ENCODE assay signal across 8 cellular contexts in genomic region chr3:133413166-133414020, GRCh38. TPM values are rescaled to one million over a fixed set of nuclear protein-coding genes. Genes with fewer than 3 reads are reported as not detected.
DNase-seq lines count a peak whose midpoint lies in the region; ATAC-seq, FAIRE-seq and TF ChIP-seq lines count a peak whose summit lies in the region.

No MANE protein-coding gene starts in this region.

- no peak for FAIRE-seq in HepG2 (lab: Jason Lieb, UNC)

- H3K27me3 ChIP-seq in HepG2 (ENCODE audit: control insufficient read depth in 1 of 2, insufficient read depth in 2 of 2, low read length in 2 of 2) (peaks cover 0 to 15% of the 10 kb centered on the region in 2 experiments; a peak in 3 of 5 replicates), colonic mucosa (no peaks in the 10 kb centered on the region)

- DNase-seq in stimulated activated naive CD8-positive, alpha-beta T cell treated with anti-CD3 and anti-CD28 coated beads, Interleukin-15, amount 100 ng/mL, for 72 hours, result no peak
- DNase-seq in stimulated activated naive CD8-positive, alpha-beta T cell treated with anti-CD3 and anti-CD28 coated beads, Interleukin-15, Interleukin-2, amounts not matched to agents 100 U/mL and 50 U/mL, for 24 hours, result no peak
- DNase-seq in WTC11 (ENCODE audit: low spot score) (no peak), HepG2 (ENCODE audit: low spot score) (no peak), colonic mucosa (no peak)
- no peak for DNase-seq in activated naive CD4-positive, alpha-beta T cell treated with Interleukin-2 at 50 U/mL for 16 hours
- no peak for DNase-seq in activated CD4-positive, alpha-beta T cell treated with anti-CD3 and anti-CD28 coated beads, Interleukin-2, amount 10 ng/mL, durations not matched to agents 24 days and 14 days
- no peak for DNase-seq in activated CD4-positive, CD25-positive, alpha-beta regulatory T cell (lab: John Stamatoyannopoulos, UW)

- no peak for TF ChIP-seq POLR2A in HepG2 (IDR thresholded peaks at IDR 0.05; ENCODE audit: insufficient read depth in 1 of 2, low read depth in 2 of 2, low read length in 2 of 2)

- H3K4me3 ChIP-seq in HepG2 (replicated peaks in 1 of 3; ENCODE audit: insufficient read depth in 1 of 3, low read depth in 2 of 3, low read length in 3 of 3) (no peak overlapping the region), colonic mucosa (no peak overlapping the region)

- H3K9me3 Mint-ChIP-seq in stimulated activated naive CD8-positive, alpha-beta T cell treated with anti-CD3 and anti-CD28 coated beads, Interleukin-15, amount 100 ng/mL, for 72 hours, result no peaks in the 10 kb centered on the region
- H3K9me3 Mint-ChIP-seq in WTC11, result no peaks in the 10 kb centered on the region
- peaks cover 4% of the 10 kb centered on the region for H3K9me3 Mint-ChIP-seq in activated CD4-positive, alpha-beta T cell treated with anti-CD3 and anti-CD28 coated beads, Interleukin-2, amount 10 ng/mL, durations not matched to agents 24 days and 14 days

- H3K9me3 ChIP-seq in HepG2 (ENCODE audit: low read length) (no peaks in the 10 kb centered on the region), colonic mucosa (no peaks in the 10 kb centered on the region)

- H2AFZ ChIP-seq in HepG2 (ENCODE audit: low read length), result no peak overlapping the region

- BruUV-seq in HepG2 (replicated peaks; lab: Mats Ljungman, UMichigan), result no TSS peak

- no peak overlapping the region; the same call in 1 of the 2 replicates for H3K4me2 ChIP-seq in HepG2 (ENCODE audit: low read depth, low read length)

- H3K4me1 ChIP-seq in HepG2 (ENCODE audit: insufficient read depth, low read length) (no peaks in the 10 kb centered on the region), colonic mucosa (no peaks in the 10 kb centered on the region)

- no peak overlapping the region for H3K27ac ChIP-seq in HepG2 (ENCODE audit: extremely low read length, insufficient read depth, low read length)
- no peak overlapping the region for H3K27ac ChIP-seq in colonic mucosa

- intact Hi-C loops in HepG2 (cut with micrococcal nuclease; ENCODE audit: unreplicated experiment), result no loop called here
- intact Hi-C loops in colonic mucosa (cut with DNase I), result no loop called here
- intact Hi-C loops in activated CD4-positive, alpha-beta T cell treated with anti-CD3 and anti-CD28 coated beads, Interleukin-2, amount 10 ng/mL, durations not matched to agents 24 days and 14 days (cut with micrococcal nuclease), result no loop called here

- WGBS in HepG2 (ENCODE audit: low lambda C conversion rate), result 15% methylated on average over 17 of the region's 17 CpGs

- CTCF ChIA-PET in WTC11 (lab: Charles Lee), result interaction anchor here (0.6 kb wide), 1 partner anchor 682 kb away, joined by 3 read pairs; no protein-coding TSS in a partner anchor
- CTCF ChIA-PET in HepG2 (lab: Yijun Ruan, JAX; ENCODE audit: low intra/inter-chr PET ratio, low total read pairs), result no interaction called here

- H3K27ac Mint-ChIP-seq in stimulated activated naive CD8-positive, alpha-beta T cell treated with anti-CD3 and anti-CD28 coated beads, Interleukin-15, amount 100 ng/mL, for 72 hours, result peak overlapping the region in 1 of 2 donors; percentile 1
- peak overlapping the region; percentile 12 for H3K27ac Mint-ChIP-seq in WTC11
- H3K27ac Mint-ChIP-seq in activated CD4-positive, alpha-beta T cell treated with anti-CD3 and anti-CD28 coated beads, Interleukin-2, amount 10 ng/mL, durations not matched to agents 24 days and 14 days, result no peak overlapping the region

- H3K4me1 Mint-ChIP-seq in stimulated activated naive CD8-positive, alpha-beta T cell treated with anti-CD3 and anti-CD28 coated beads, Interleukin-15, amount 100 ng/mL, for 72 hours, result peaks cover 8% of the 10 kb centered on the region
- 0 out of 2 replicates have a peak, but pooled peaks cover 2% of the 10 kb centered on the region for H3K4me1 Mint-ChIP-seq in WTC11
- H3K4me1 Mint-ChIP-seq in activated CD4-positive, alpha-beta T cell treated with anti-CD3 and anti-CD28 coated beads, Interleukin-2, amount 10 ng/mL, durations not matched to agents 24 days and 14 days, result peaks cover 7% of the 10 kb centered on the region

- H4K20me1 ChIP-seq in HepG2 (ENCODE audit: insufficient read depth, low read length), result no peaks in the 10 kb centered on the region

- H3K9ac ChIP-seq in HepG2 (ENCODE audit: insufficient read depth, low read depth, low read length), result no peak overlapping the region
- no peak overlapping the region for H3K9ac ChIP-seq in colonic mucosa (ENCODE audit: low read depth in 2 of 2, low read length in 2 of 2)

- H3K27me3 Mint-ChIP-seq in stimulated activated naive CD8-positive, alpha-beta T cell treated with anti-CD3 and anti-CD28 coated beads, Interleukin-15, amount 100 ng/mL, for 72 hours, result no peaks in the 10 kb centered on the region
- H3K27me3 Mint-ChIP-seq in WTC11 (ENCODE audit: low read depth), result no peaks in the 10 kb centered on the region
- H3K27me3 Mint-ChIP-seq in activated CD4-positive, alpha-beta T cell treated with anti-CD3 and anti-CD28 coated beads, Interleukin-2, amount 10 ng/mL, durations not matched to agents 24 days and 14 days, result peaks cover 20% of the 10 kb centered on the region

- H3K36me3 Mint-ChIP-seq in WTC11, result no peaks in the 10 kb centered on the region
- H3K36me3 Mint-ChIP-seq in activated CD4-positive, alpha-beta T cell treated with anti-CD3 and anti-CD28 coated beads, Interleukin-2, amount 10 ng/mL, durations not matched to agents 24 days and 14 days (ENCODE audit: low read depth), result no peaks in the 10 kb centered on the region

- TF ChIP-seq EP300 in HepG2 (IDR thresholded peaks at IDR 0.05; ENCODE audit: low read depth in 2 of 2, low read length in 2 of 2) (no peak), HepG2 (CRISPR knock-in tag; IDR thresholded peaks at IDR 0.05; ENCODE audit: borderline replicate concordance) (no peak)

- peak overlapping the region in 1 of 2 donors; percentile 26 for H3K4me3 Mint-ChIP-seq in stimulated activated naive CD8-positive, alpha-beta T cell treated with anti-CD3 and anti-CD28 coated beads, Interleukin-15, amount 100 ng/mL, for 72 hours
- H3K4me3 Mint-ChIP-seq in WTC11, result no peak overlapping the region
- H3K4me3 Mint-ChIP-seq in activated CD4-positive, alpha-beta T cell treated with anti-CD3 and anti-CD28 coated beads, Interleukin-2, amount 10 ng/mL, durations not matched to agents 24 days and 14 days, result no peak overlapping the region

- H3K79me2 ChIP-seq in HepG2 (ENCODE audit: insufficient read depth, low read length), result no peaks in the 10 kb centered on the region

- TF ChIP-seq CTCF in WTC11 (IDR thresholded peaks at IDR 0.05) (no peak), HepG2 (CRISPR knock-in tag; IDR thresholded peaks at IDR 0.05) (no peak), colonic mucosa (IDR thresholded peaks at IDR 0.05) (no peak)

- POLR2A ChIA-PET in WTC11 (lab: Charles Lee) (no interaction called here), HepG2 (lab: Yijun Ruan, JAX) (no interaction called here)

- in situ Hi-C loops in HepG2 (cut with HindIII; ENCODE audit: extremely low pct_ligation_motif_present, low pct_unique_long_range_greater_than_20kb), result no loop called here

- no peak for TF ChIP-seq RAD21 in HepG2 (CRISPR knock-in tag; IDR thresholded peaks at IDR 0.05)

- H3K36me3 ChIP-seq in HepG2 (replicated peaks in 1 of 2; ENCODE audit: control insufficient read depth in 1 of 2, insufficient read depth in 2 of 2, low read length in 2 of 2) (no peaks in the 10 kb centered on the region), colonic mucosa (no peaks in the 10 kb centered on the region)

- peak; percentile 33 for ATAC-seq in stimulated activated naive CD8-positive, alpha-beta T cell treated with anti-CD3 and anti-CD28 coated beads, Interleukin-15, amount 100 ng/mL, for 72 hours
- ATAC-seq in stimulated activated naive CD8-positive, alpha-beta T cell treated with anti-CD3 and anti-CD28 coated beads, Interleukin-15, Interleukin-2, amounts not matched to agents 100 U/mL and 50 U/mL, for 24 hours, result no peak
- ATAC-seq in WTC11, result peak; percentile 40
- peak; percentile 59 for ATAC-seq in HepG2

TF ChIP-seq in HepG2, 621 proteins besides CTCF, POLR2A, EP300 and RAD21 (continues in another document):
- TF ChIP-seq NFYC (CRISPR knock-in tag; IDR thresholded peaks at IDR 0.05) (no peak), ZNF441 (CRISPR knock-in tag; IDR thresholded peaks at IDR 0.05; ENCODE audit: borderline replicate concordance) (no peak), FOXK1 (CRISPR knock-in tag; IDR thresholded peaks at IDR 0.05; ENCODE audit: borderline replicate concordance, low read depth) (no peak), ZSCAN20 (CRISPR knock-in tag; IDR thresholded peaks at IDR 0.05; ENCODE audit: borderline replicate concordance) (no peak), SYNCRIP (IDR thresholded peaks at IDR 0.05; ENCODE audit: insufficient read depth, low read depth, low read length) (no peak), MTA1 (CRISPR knock-in tag; IDR thresholded peaks at IDR 0.05; ENCODE audit: borderline replicate concordance) (no peak), MAFF (IDR thresholded peaks at IDR 0.05; ENCODE audit: low read depth, low read length) (0 out of 2 replicates have a peak, but pooled peaks have one; percentile 9)

RNA-seq across cellular contexts. Expression of gene BFSP2, which starts 13.5 kb away (rescaled TPM):
- total RNA-seq in WTC11 (2021), result 0.44 TPM in 1 of 3 replicates, not detected in the others
- not detected in 2 replicates for total RNA-seq in HepG2 (2016; rRNA removed; fragmentation: Illumina TruSeq; extraction: Trizol)
- total RNA-seq in HepG2 (2016; cell fraction: cytosol; rRNA removed; fragmentation: Illumina TruSeq; extraction: Trizol; ENCODE audit: low read depth), result not detected in 2 replicates
- not detected in 2 replicates for total RNA-seq in HepG2 (2016; cell fraction: insoluble cytoplasmic fraction; rRNA removed; fragmentation: Illumina TruSeq; extraction: Trizol)
- total RNA-seq in HepG2 (2016; cell fraction: membrane; rRNA removed; fragmentation: Illumina TruSeq; extraction: Trizol), result not detected in 2 replicates
- total RNA-seq in HepG2 (2016; cell fraction: nucleus; rRNA removed; fragmentation: Illumina TruSeq; extraction: Trizol), result not detected in 2 replicates
- not detected in 2 replicates for polyA plus RNA-seq in HepG2 (2011; rRNA removed)
- not detected in 2 replicates for polyA plus RNA-seq in HepG2 (2011; cell fraction: cytosol; rRNA removed)
- not detected in 2 replicates for polyA plus RNA-seq in HepG2 (2011; cell fraction: nucleus; rRNA removed)
- not detected in 2 replicates for polyA plus RNA-seq in HepG2 (2012)
- not detected in 2 replicates for polyA plus RNA-seq in HepG2 (2016; cell fraction: cytosol; fragmentation: Illumina TruSeq; extraction: Trizol; ENCODE audit: low read depth)
- polyA plus RNA-seq in HepG2 (2016; cell fraction: insoluble cytoplasmic fraction; fragmentation: Illumina TruSeq; extraction: Trizol; ENCODE audit: low read depth), result not detected in 2 replicates
- polyA plus RNA-seq in HepG2 (2016; cell fraction: membrane; fragmentation: Illumina TruSeq; extraction: Trizol; ENCODE audit: low read depth), result not detected in 2 replicates
- not detected in 2 replicates for polyA plus RNA-seq in HepG2 (2016; cell fraction: nucleus; fragmentation: Illumina TruSeq; extraction: Trizol; ENCODE audit: insufficient read depth, low read depth)
- not detected in 2 replicates for polyA minus RNA-seq in HepG2 (2011; rRNA and poly(A)+ RNA removed; ENCODE audit: low replicate concordance)
- not detected in 2 replicates for polyA minus RNA-seq in HepG2 (2011; cell fraction: cytosol; rRNA and poly(A)+ RNA removed)
- polyA minus RNA-seq in HepG2 (2011; cell fraction: nucleus; rRNA and poly(A)+ RNA removed), result not detected in 2 replicates
- under 1 TPM in 1 of 2 donors, not detected in 1; 0.64 TPM for total RNA-seq in colonic mucosa
- not detected in 2 replicates for total RNA-seq in activated CD4-positive, alpha-beta T cell treated with anti-CD3 and anti-CD28 coated beads, Interleukin-2, amount 10 ng/mL, durations not matched to agents 24 days and 14 days
